Comparison of ENCODE assay signal across 20 cellular contexts in genomic region chr3:62659660-62660059, GRCh38.
A peak's percentile ranks its signal among the peaks of the same experiment; 100 is the strongest.
DNase-seq lines count a peak whose midpoint lies in the region; ATAC-seq and TF ChIP-seq lines count a peak whose summit lies in the region.
"Had no signal": no experiment of that assay in that cellular context is flagged by ENCODE, and none has a peak within 500 bp of the region (broad histone marks: within the 10 kb centered on the region; RNA-seq: fewer than 3 reads in every experiment).

No MANE protein-coding gene starts in this region.

- H2AFZ ChIP-seq in GM23338: no peak overlapping the region

- no peaks in the 10 kb centered on the region for H3F3A ChIP-seq in GM23338 (replicated peaks; ENCODE audit: low read depth)

- peak; percentile 43 to 58 for TF ChIP-seq CTCF in GM23338 (conservative IDR thresholded peaks at IDR 0.05; ENCODE audit: low read depth in 2 of 2)
- TF ChIP-seq CTCF in RWPE2 (IDR thresholded peaks at IDR 0.05; ENCODE audit: poor library complexity, severe bottlenecking): peak; percentile 34
- TF ChIP-seq CTCF in mesothelial cell of epicardium (IDR thresholded peaks at IDR 0.05; ENCODE audit: unreplicated experiment): no peak

- H3K36me3 ChIP-seq in GM23338 (ENCODE audit: insufficient read depth) (no peaks in the 10 kb centered on the region), RWPE2 (ENCODE audit: low read depth) (no peaks in the 10 kb centered on the region)
- H3K36me3 ChIP-seq: heart right ventricle, Peyer's patch, spleen, uterus had no signal

- no peak overlapping the region for H3K27ac Mint-ChIP-seq in GM23338
- H3K27ac Mint-ChIP-seq in mesothelial cell of epicardium: no peak overlapping the region
- H3K27ac Mint-ChIP-seq: memory B cell; natural killer cell treated with Interleukin-12 subunit alpha and Interleukin-12 subunit beta and Interleukin-15 and Interleukin-18, amount 100 ng/mL, for 72 hours had no signal

- H3K79me2 ChIP-seq in GM23338 (replicated peaks; ENCODE audit: insufficient read depth): no peaks in the 10 kb centered on the region

- no peaks in the 10 kb centered on the region for H3K9me3 ChIP-seq in RWPE2 (ENCODE audit: severe bottlenecking)
- H3K9me3 ChIP-seq: heart right ventricle, Peyer's patch, spleen, uterus had no signal

- H3K4me3 Mint-ChIP-seq in GM23338 (no peak overlapping the region), mesothelial cell of epicardium (no peak overlapping the region)
- H3K4me3 Mint-ChIP-seq: central memory CD8-positive, alpha-beta T cell; memory B cell; natural killer cell treated with Interleukin-12 subunit alpha and Interleukin-12 subunit beta and Interleukin-15 and Interleukin-18, amount 100 ng/mL, for 72 hours had no signal

- no peak overlapping the region for H3K4me3 ChIP-seq in GM23338
- no peak overlapping the region for H3K4me3 ChIP-seq in RWPE2 (ENCODE audit: severe bottlenecking)
- H3K4me3 ChIP-seq: heart right ventricle, K562, Peyer's patch, spleen, uterus had no signal

- H3K4me1 ChIP-seq in GM23338 (ENCODE audit: insufficient read depth) (no peaks in the 10 kb centered on the region), RWPE2 (ENCODE audit: insufficient read depth, poor library complexity, severe bottlenecking) (no peaks in the 10 kb centered on the region)
- H3K4me1 ChIP-seq: Peyer's patch, spleen, uterus had no signal

- H3K27ac ChIP-seq in GM23338 (ENCODE audit: low read depth): no peak overlapping the region
- H3K27ac ChIP-seq in RWPE2 (ENCODE audit: poor library complexity, severe bottlenecking): no peak overlapping the region
- H3K27ac ChIP-seq: heart right ventricle, Peyer's patch, spleen, uterus had no signal

- H3K9me3 Mint-ChIP-seq in GM23338 (no peaks in the 10 kb centered on the region), mesothelial cell of epicardium (no peaks in the 10 kb centered on the region)
- H3K9me3 Mint-ChIP-seq: memory B cell had no signal

- H3K9me2 ChIP-seq in GM23338 (ENCODE audit: insufficient read depth): no peaks in the 10 kb centered on the region

- H3K36me3 Mint-ChIP-seq in GM23338 (ENCODE audit: low read depth): no peaks in the 10 kb centered on the region
- H3K36me3 Mint-ChIP-seq in mesothelial cell of epicardium: no peaks in the 10 kb centered on the region
- H3K36me3 Mint-ChIP-seq: memory B cell; natural killer cell treated with Interleukin-12 subunit alpha and Interleukin-12 subunit beta and Interleukin-15 and Interleukin-18, amount 100 ng/mL, for 72 hours had no signal

- H3K4me1 Mint-ChIP-seq in GM23338: peaks cover 7% of the 10 kb centered on the region; the same call in 2 of the 3 replicates
- no peaks in the 10 kb centered on the region for H3K4me1 Mint-ChIP-seq in mesothelial cell of epicardium
- H3K4me1 Mint-ChIP-seq: central memory CD8-positive, alpha-beta T cell; memory B cell had no signal

- no peaks in the 10 kb centered on the region for H4K20me1 ChIP-seq in GM23338 (replicated peaks; ENCODE audit: insufficient read depth)

- H3K4me2 ChIP-seq in GM23338: no peak overlapping the region

- peak; percentile 77 for ATAC-seq in GM23338
- no peak for ATAC-seq in RWPE2 (ENCODE audit: low read depth)
- no peak for ATAC-seq in GM19395 (IDR thresholded peaks at IDR 0.05; ENCODE audit: unreplicated experiment)
- ATAC-seq: heart right ventricle; K562; natural killer cell treated with Interleukin-12 subunit alpha and Interleukin-12 subunit beta and Interleukin-15 and Interleukin-18, amount 100 ng/mL, for 72 hours had no signal

- no peaks in the 10 kb centered on the region for H3K27me3 ChIP-seq in GM23338 (ENCODE audit: insufficient read depth)
- H3K27me3 ChIP-seq in RWPE2 (ENCODE audit: insufficient read depth, poor library complexity, severe bottlenecking): no peaks in the 10 kb centered on the region
- H3K27me3 ChIP-seq: heart right ventricle, Peyer's patch, spleen, uterus had no signal

- H3K27me3 Mint-ChIP-seq in GM23338 (ENCODE audit: insufficient read depth, low read depth, poor library complexity): peaks cover 2% of the 10 kb centered on the region
- peaks cover 44% of the 10 kb centered on the region for H3K27me3 Mint-ChIP-seq in mesothelial cell of epicardium (ENCODE audit: low read depth)
- H3K27me3 Mint-ChIP-seq: central memory CD8-positive, alpha-beta T cell; natural killer cell treated with Interleukin-12 subunit alpha and Interleukin-12 subunit beta and Interleukin-15 and Interleukin-18, amount 100 ng/mL, for 72 hours had no signal

- peak; percentile 37 for DNase-seq in D341Med (ENCODE audit: low spot score)
- peak; percentile 30 for DNase-seq in GM23338 (ENCODE audit: low spot score)
- no peak for DNase-seq in RWPE2 (ENCODE audit: low spot score)
- peak; percentile 21 for DNase-seq in iPS-NIHi7 (ENCODE audit: extremely low spot score)
- DNase-seq in mesothelial cell of epicardium (ENCODE audit: low spot score in 2 of 2, unreplicated experiment in 2 of 2): no peak
- no peak for DNase-seq in activated CD4-positive, alpha-beta T cell treated with anti-CD3 and anti-CD28 coated beads for 4 hours
- DNase-seq: HCEC 1CT, heart right ventricle, kidney, NCI-H1048, NCI-H524 treated with DMSO at 0.1 percent for 48 hours, Peyer's patch, spleen, substantia nigra, uterus had no signal

TF ChIP-seq in GM23338, 12 proteins besides CTCF, POLR2A, EP300 and RAD21:
- TF ChIP-seq ZNF331 (CRISPR knock-in tag; IDR thresholded peaks at IDR 0.05; ENCODE audit: low read depth): no peak
- TF ChIP-seq STAT1 (IDR thresholded peaks at IDR 0.05; ENCODE audit: unreplicated experiment): no peak
- TF ChIP-seq REST (IDR thresholded peaks at IDR 0.05; ENCODE audit: unreplicated experiment): no peak
- no peak for TF ChIP-seq ZNF114 (CRISPR knock-in tag; IDR thresholded peaks at IDR 0.05)
- TF ChIP-seq NANOG (IDR thresholded peaks at IDR 0.05; ENCODE audit: borderline replicate concordance): no peak
- no peak for TF ChIP-seq ETS1 (IDR thresholded peaks at IDR 0.05)
- TF ChIP-seq EZH2phosphoT487 (IDR thresholded peaks at IDR 0.05; ENCODE audit: unreplicated experiment): no peak
- TF ChIP-seq JUNB (IDR thresholded peaks at IDR 0.05; ENCODE audit: unreplicated experiment): no peak
- TF ChIP-seq CREB1 (CRISPR knock-in tag; IDR thresholded peaks at IDR 0.05; ENCODE audit: low read depth): no peak

Comparison
In these comparisons a context has a peak if more than half of its experiments do, and no peak if none do; other contexts are left out.
1. DNase-seq: peak in D341Med (single experiment), GM23338 (single experiment) and iPS-NIHi7 (single experiment); none in RWPE2 (single experiment), mesothelial cell of epicardium (0 of 2) and activated CD4-positive, alpha-beta T cell treated with anti-CD3 and anti-CD28 coated beads for 4 hours (0 of 2).